In the genomic region with DNA sequence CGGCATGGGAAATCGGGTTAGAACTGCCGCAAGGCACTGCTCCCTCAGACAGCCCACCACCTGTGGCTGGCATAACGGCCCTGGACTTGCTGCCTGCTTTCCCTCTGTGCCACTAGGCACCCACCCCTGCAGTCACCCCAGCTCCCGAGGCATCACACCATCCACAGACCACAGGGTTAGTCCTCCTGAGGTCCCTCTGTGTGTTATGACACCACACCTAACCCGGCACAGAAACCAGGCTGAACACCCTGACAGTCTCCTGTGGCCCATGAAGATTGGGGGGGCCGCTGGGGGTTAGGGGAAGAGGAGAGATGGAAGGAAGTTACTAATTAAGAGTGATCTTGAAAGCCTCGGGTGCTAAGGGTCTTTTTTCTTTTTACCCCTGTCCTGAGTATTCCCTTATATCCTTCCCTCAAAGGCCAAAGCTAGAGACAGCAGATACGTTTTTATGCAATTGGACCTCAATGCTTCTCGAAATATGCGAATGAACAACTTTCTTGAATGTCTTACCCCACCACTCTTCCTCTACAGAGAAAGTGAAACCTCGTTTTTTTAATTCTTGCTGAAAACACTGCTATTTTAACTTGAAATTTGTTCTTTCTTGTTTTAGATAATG, we compare ENCODE assay signal across 8 cellular contexts. TPM values are rescaled to one million over a fixed set of nuclear protein-coding genes. Genes with fewer than 3 reads are reported as not detected.
DNase-seq lines count a peak whose midpoint lies in the region; ATAC-seq and TF ChIP-seq lines count a peak whose summit lies in the region.

No MANE protein-coding gene starts in this region.

- H3K36me3 Mint-ChIP-seq in osteocyte (ENCODE audit: unreplicated experiment), result peaks cover 4% of the 10 kb centered on the region

- H3K9me3 Mint-ChIP-seq in osteocyte (ENCODE audit: unreplicated experiment), result no peaks in the 10 kb centered on the region

- H3K4me1 ChIP-seq in RWPE2 (ENCODE audit: insufficient read depth, poor library complexity, severe bottlenecking), result peaks cover 8% of the 10 kb centered on the region
- H3K4me1 ChIP-seq in ascending aorta, result no peaks in the 10 kb centered on the region

- peaks cover 44% of the 10 kb centered on the region for H3K4me1 Mint-ChIP-seq in osteocyte (ENCODE audit: unreplicated experiment)

- H3K27me3 ChIP-seq in RWPE2 (ENCODE audit: insufficient read depth, poor library complexity, severe bottlenecking) (no peaks in the 10 kb centered on the region), ascending aorta (no peaks in the 10 kb centered on the region)

- no peaks in the 10 kb centered on the region for H3K27me3 Mint-ChIP-seq in osteocyte (ENCODE audit: unreplicated experiment)

- H3K4me3 ChIP-seq in RWPE2 (ENCODE audit: severe bottlenecking), result peak overlapping the region; percentile 23
- peak overlapping the region in 1 of 2 donors; percentile 20 for H3K4me3 ChIP-seq in ascending aorta

- peak overlapping the region; percentile 23 for H3K27ac ChIP-seq in RWPE2 (ENCODE audit: poor library complexity, severe bottlenecking)
- peak overlapping the region; percentile 10 to 12 for H3K27ac ChIP-seq in ascending aorta

- no peak for DNase-seq in RWPE2 (ENCODE audit: low spot score)
- no peak for DNase-seq in ascending aorta (ENCODE audit: low spot score in 2 of 2)
- no peak for DNase-seq in osteocyte (ENCODE audit: extremely low spot score, unreplicated experiment)
- no peak for DNase-seq in D341Med (ENCODE audit: low spot score)
- DNase-seq in dermis blood vessel endothelial cell, result no peak

- no peaks in the 10 kb centered on the region for H3K36me3 ChIP-seq in RWPE2 (ENCODE audit: low read depth)
- H3K36me3 ChIP-seq in ascending aorta, result no peaks in the 10 kb centered on the region

- ATAC-seq in GM21423 (IDR thresholded peaks at IDR 0.05; ENCODE audit: unreplicated experiment), result peak; percentile 49
- peak; percentile 70 for ATAC-seq in RWPE2 (ENCODE audit: low read depth)
- no peak for ATAC-seq in HG03457 (IDR thresholded peaks at IDR 0.05; ENCODE audit: unreplicated experiment)
- ATAC-seq in GM19324 (IDR thresholded peaks at IDR 0.05; ENCODE audit: low FRiP score, unreplicated experiment), result no peak

- peak overlapping the region; percentile 63 for H3K27ac Mint-ChIP-seq in osteocyte (ENCODE audit: unreplicated experiment)

- peak overlapping the region; percentile 23 for H3K4me3 Mint-ChIP-seq in osteocyte (ENCODE audit: unreplicated experiment)

- intact Hi-C loops in ascending aorta (cut with DNase I), result no loop called here

- H3K9me3 ChIP-seq in RWPE2 (ENCODE audit: severe bottlenecking), result no peaks in the 10 kb centered on the region
- no peaks in the 10 kb centered on the region for H3K9me3 ChIP-seq in ascending aorta

- no peak for TF ChIP-seq CTCF in RWPE2 (IDR thresholded peaks at IDR 0.05; ENCODE audit: poor library complexity, severe bottlenecking)
- no peak for TF ChIP-seq CTCF in ascending aorta (IDR thresholded peaks at IDR 0.05)
- no peak for TF ChIP-seq CTCF in osteocyte (IDR thresholded peaks at IDR 0.05)

RNA-seq across cellular contexts. Expression of a gene that starts 7.0 kb away (rescaled TPM):
- 46.5 TPM for total RNA-seq in ascending aorta
- 113 and 123 TPM in 2 replicates for total RNA-seq in osteocyte
- 50.6 and 51.4 TPM in 2 replicates for total RNA-seq in dermis blood vessel endothelial cell

Comparison
In these comparisons a context has a peak if more than half of its experiments do, and no peak if none do; other contexts are left out.
1. ATAC-seq: peak in GM21423 (single experiment) and RWPE2 (single experiment); none in HG03457 (single experiment) and GM19324 (single experiment).